In the genomic region with DNA sequence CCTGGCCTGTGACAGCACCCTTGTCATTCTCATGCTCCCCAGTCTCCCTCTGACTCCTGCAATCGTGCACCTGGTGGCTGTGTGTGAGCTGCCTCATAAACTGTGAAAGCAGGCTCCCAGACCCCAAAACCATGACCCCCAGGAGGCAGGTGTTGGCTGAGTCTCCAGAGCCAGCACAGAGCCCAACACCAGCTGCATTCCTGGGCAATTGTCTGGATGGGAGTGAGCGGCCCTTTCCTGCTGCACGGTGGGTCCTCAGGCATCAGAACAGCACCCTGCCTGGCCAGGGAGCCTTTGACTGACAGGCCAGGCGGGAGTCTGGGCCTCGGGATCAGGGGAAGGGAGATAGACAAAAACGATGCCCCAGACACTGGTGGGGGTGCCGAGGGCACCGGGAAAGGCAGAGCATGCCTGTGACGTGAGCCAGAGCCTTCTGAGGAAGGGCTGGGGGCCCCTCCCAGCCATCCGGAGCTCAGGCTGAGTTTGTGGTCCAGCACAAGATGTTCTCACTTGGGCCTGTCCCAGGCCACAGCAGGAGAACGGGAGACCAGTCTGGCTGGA, we compare ENCODE assay signal across 20 cellular contexts.
DNase-seq lines count a peak whose midpoint lies in the region; ATAC-seq and TF ChIP-seq lines count a peak whose summit lies in the region.
"Had no signal": no experiment of that assay in that cellular context is flagged by ENCODE, and none has a peak within 500 bp of the region (broad histone marks: within the 10 kb centered on the region; RNA-seq: fewer than 3 reads in every experiment).

No MANE protein-coding gene starts in this region.

- H3K36me3 Mint-ChIP-seq in activated CD8-positive, alpha-beta memory T cell treated with anti-CD3 and anti-CD28 coated beads, Interleukin-2, amount 10 ng/mL, durations not matched to agents 7 days and 5 days: no peaks in the 10 kb centered on the region
- no peaks in the 10 kb centered on the region for H3K36me3 Mint-ChIP-seq in type B pancreatic cell
- H3K36me3 Mint-ChIP-seq: CD4-positive, CD25-positive, alpha-beta regulatory T cell; IgD-negative memory B cell; naive B cell had no signal

- CTCF ChIA-PET in activated CD8-positive, alpha-beta memory T cell treated with anti-CD3 and anti-CD28 coated beads, Interleukin-2, amount 10 ng/mL, durations not matched to agents 7 days and 5 days (lab: Charles Lee): no interaction called here

- TF ChIP-seq CTCF in Peyer's patch (IDR thresholded peaks at IDR 0.05): no peak
- TF ChIP-seq CTCF in type B pancreatic cell (conservative IDR thresholded peaks at IDR 0.05): no peak

- no peaks in the 10 kb centered on the region for H3K9me3 Mint-ChIP-seq in activated CD8-positive, alpha-beta memory T cell treated with anti-CD3 and anti-CD28 coated beads, Interleukin-2, amount 10 ng/mL, durations not matched to agents 7 days and 5 days (ENCODE audit: low read depth)
- no peaks in the 10 kb centered on the region for H3K9me3 Mint-ChIP-seq in type B pancreatic cell
- H3K9me3 Mint-ChIP-seq: activated naive CD4-positive, alpha-beta T cell treated with anti-CD3 and anti-CD28 coated beads for 36 hours; naive B cell had no signal

- no peak for ATAC-seq in activated CD8-positive, alpha-beta memory T cell treated with anti-CD3 and anti-CD28 coated beads, Interleukin-2, amount 10 ng/mL, durations not matched to agents 7 days and 5 days
- ATAC-seq in HG02571 (IDR thresholded peaks at IDR 0.05; ENCODE audit: unreplicated experiment): no peak
- ATAC-seq: A549, esophagus mucosa had no signal

- no peak overlapping the region for H3K27ac Mint-ChIP-seq in activated CD8-positive, alpha-beta memory T cell treated with anti-CD3 and anti-CD28 coated beads, Interleukin-2, amount 10 ng/mL, durations not matched to agents 7 days and 5 days
- H3K27ac Mint-ChIP-seq in type B pancreatic cell: no peak overlapping the region
- H3K27ac Mint-ChIP-seq: activated naive CD4-positive, alpha-beta T cell treated with anti-CD3 and anti-CD28 coated beads for 36 hours; CD4-positive, CD25-positive, alpha-beta regulatory T cell; IgD-negative memory B cell; naive B cell had no signal

- no peaks in the 10 kb centered on the region for H3K4me1 ChIP-seq in Peyer's patch
- H3K4me1 ChIP-seq: A549 had no signal

- TF ChIP-seq POLR2A in Peyer's patch (IDR thresholded peaks at IDR 0.05): no peak

- H3K4me3 ChIP-seq in Peyer's patch: no peak overlapping the region
- H3K4me3 ChIP-seq: A549, dorsolateral prefrontal cortex had no signal

- H3K4me3 Mint-ChIP-seq in activated CD8-positive, alpha-beta memory T cell treated with anti-CD3 and anti-CD28 coated beads, Interleukin-2, amount 10 ng/mL, durations not matched to agents 7 days and 5 days: no peak overlapping the region
- H3K4me3 Mint-ChIP-seq in type B pancreatic cell: no peak overlapping the region
- H3K4me3 Mint-ChIP-seq: activated naive CD4-positive, alpha-beta T cell treated with anti-CD3 and anti-CD28 coated beads for 36 hours; CD4-positive, CD25-positive, alpha-beta regulatory T cell; IgD-negative memory B cell; naive B cell had no signal

- H3K27me3 Mint-ChIP-seq in activated CD8-positive, alpha-beta memory T cell treated with anti-CD3 and anti-CD28 coated beads, Interleukin-2, amount 10 ng/mL, durations not matched to agents 7 days and 5 days: no peaks in the 10 kb centered on the region
- peaks cover 7% of the 10 kb centered on the region for H3K27me3 Mint-ChIP-seq in type B pancreatic cell
- H3K27me3 Mint-ChIP-seq: CD4-positive, CD25-positive, alpha-beta regulatory T cell had no signal

- no peaks in the 10 kb centered on the region for H3K27me3 ChIP-seq in Peyer's patch
- H3K27me3 ChIP-seq: brain microvascular endothelial cell, dorsolateral prefrontal cortex had no signal

- H3K27ac ChIP-seq in Peyer's patch: no peak overlapping the region
- H3K27ac ChIP-seq: A549, brain microvascular endothelial cell, dorsolateral prefrontal cortex had no signal

- H3K36me3 ChIP-seq in Peyer's patch: no peaks in the 10 kb centered on the region
- H3K36me3 ChIP-seq: brain microvascular endothelial cell had no signal

- H3K4me1 Mint-ChIP-seq in activated CD8-positive, alpha-beta memory T cell treated with anti-CD3 and anti-CD28 coated beads, Interleukin-2, amount 10 ng/mL, durations not matched to agents 7 days and 5 days: no peaks in the 10 kb centered on the region
- peaks cover 9% of the 10 kb centered on the region for H3K4me1 Mint-ChIP-seq in type B pancreatic cell (ENCODE audit: unreplicated experiment)
- H3K4me1 Mint-ChIP-seq: CD4-positive, CD25-positive, alpha-beta regulatory T cell; IgD-negative memory B cell; naive B cell had no signal

- DNase-seq in activated CD8-positive, alpha-beta memory T cell treated with anti-CD3 and anti-CD28 coated beads, Interleukin-2, amount 10 ng/mL, durations not matched to agents 7 days and 5 days: peak; percentile 7
- DNase-seq in activated CD8-positive, alpha-beta memory T cell treated with anti-CD3 and anti-CD28 coated beads, Interleukin-2, amount 50 U/mL, for 4 hours: no peak
- DNase-seq in Peyer's patch (peak; percentile 5 to 36 (median 32)), iPS-NIHi7 (ENCODE audit: extremely low spot score) (peak; percentile 10), type B pancreatic cell (ENCODE audit: extremely low spot score, unreplicated experiment) (peak; percentile 58), COR-L47 (lab: John Stamatoyannopoulos, UW) (no peak), SIG-M5 treated with dmso at 0.1 percent for 504 hours (lab: John Stamatoyannopoulos, UW; ENCODE audit: unreplicated experiment) (no peak)
- DNase-seq: activated naive CD4-positive, alpha-beta T cell treated with anti-CD3 and anti-CD28 coated beads for 36 hours; brain microvascular endothelial cell; CD4-positive, CD25-positive, alpha-beta regulatory T cell; naive B cell; NCI-H187; NCI-H446; stimulated activated CD4-positive, alpha-beta T cell treated with anti-CD3 and anti-CD28 coated beads, Interleukin-12 subunit alpha, Interleukin-12 subunit beta, amount 100 ng/mL, for 4 hours; T-helper 1 cell had no signal

- no peaks in the 10 kb centered on the region for H3K9me3 ChIP-seq in Peyer's patch
- H3K9me3 ChIP-seq: A549 had no signal

Comparison
In these comparisons a context has a peak if more than half of its experiments do, and no peak if none do; other contexts are left out.
1. DNase-seq: peak in activated CD8-positive, alpha-beta memory T cell treated with anti-CD3 and anti-CD28 coated beads, Interleukin-2, amount 10 ng/mL, durations not matched to agents 7 days and 5 days (single experiment), Peyer's patch (3 of 3), iPS-NIHi7 (single experiment) and type B pancreatic cell (single experiment); none in activated CD8-positive, alpha-beta memory T cell treated with anti-CD3 and anti-CD28 coated beads, Interleukin-2, amount 50 U/mL, for 4 hours (single experiment), COR-L47 (single experiment) and SIG-M5 treated with dmso at 0.1 percent for 504 hours (single experiment).